Comparison of ENCODE assay signal across 9 cellular contexts in the genomic region with DNA sequence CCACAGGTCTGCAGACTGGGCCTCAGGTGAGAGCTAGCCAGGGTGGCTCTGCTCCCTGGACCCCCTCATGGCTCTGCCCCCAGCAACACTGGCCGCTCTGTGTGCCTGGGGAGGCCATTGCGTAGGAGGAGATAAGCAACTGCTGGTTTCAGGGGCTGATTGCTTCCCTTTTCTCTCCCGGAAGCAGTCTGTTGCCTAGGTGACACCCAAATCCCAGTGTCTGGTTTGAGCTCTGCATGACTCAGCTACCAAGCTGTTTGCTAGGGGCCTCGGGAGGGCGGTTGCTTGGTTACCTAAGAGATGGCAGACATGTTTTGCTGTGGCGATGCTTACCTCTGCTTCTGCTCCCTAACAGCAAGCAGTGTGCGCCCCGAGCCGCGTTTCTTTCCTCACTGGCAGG. TPM values are rescaled to one million over a fixed set of nuclear protein-coding genes. Genes with fewer than 3 reads are reported as not detected.
A peak's percentile ranks its signal among the peaks of the same experiment; 100 is the strongest.
DNase-seq lines count a peak whose midpoint lies in the region; ATAC-seq and FAIRE-seq lines count a peak whose summit lies in the region.
"Not testable (repeated sequence)": the region's sequence is repeated elsewhere in the genome, so short reads cannot be mapped to it uniquely, and the experiment has no call there.
"Had no signal": no experiment of that assay in that cellular context is flagged by ENCODE, and none has a peak within 500 bp of the region (broad histone marks: within the 10 kb centered on the region; RNA-seq: fewer than 3 reads in every experiment).

No MANE protein-coding gene starts in this region.

- not testable (repeated sequence) for H4K20me1 ChIP-seq in BLaER1 treated with 17β-estradiol and CSF1 and Interleukin-3, amounts not matched to agents 10 nM and 100 nM

- peak; percentile 100 for FAIRE-seq in GM19239 (lab: Jason Lieb, UNC)

- H3K27ac ChIP-seq in BLaER1 treated with 17β-estradiol and CSF1 and Interleukin-3, amounts not matched to agents 10 nM and 100 nM = peak overlapping the region in 10 of 11 experiments; percentile 59 to 82 (median 70); a peak in 20 of 22 replicates

- peaks cover 17 to 37% (median 23%) of the 10 kb centered on the region in 10 experiments for H3K4me1 ChIP-seq in BLaER1 treated with 17β-estradiol and CSF1 and Interleukin-3, amounts not matched to agents 10 nM and 100 nM

- ATAC-seq in HG03039 (IDR thresholded peaks at IDR 0.05; ENCODE audit: unreplicated experiment) (peak; percentile 91), sciatic nerve (peak; percentile 88)
- ATAC-seq in activated T-helper 17 cell treated with anti-CD3 and anti-CD28 coated beads, Interleukin-2, amount 50 U/mL, for 72 hours (replicated peaks) = peak; percentile 92

- H3K9me3 Mint-ChIP-seq in activated T-helper 17 cell treated with anti-CD3 and anti-CD28 coated beads, Interleukin-2, amount 50 U/mL, for 72 hours = not testable (repeated sequence)

- H3K4me3 Mint-ChIP-seq in activated T-helper 17 cell treated with anti-CD3 and anti-CD28 coated beads, Interleukin-2, amount 50 U/mL, for 72 hours = peak overlapping the region; percentile 15

- peak overlapping the region in 5 of 11 experiments; percentile 17 to 48 (median 36); a peak in 2 of 22 replicates for H3K9ac ChIP-seq in BLaER1 treated with 17β-estradiol and CSF1 and Interleukin-3, amounts not matched to agents 10 nM and 100 nM

- not testable (repeated sequence) for H3K9me3 ChIP-seq in BLaER1 treated with 17β-estradiol and CSF1 and Interleukin-3, amounts not matched to agents 10 nM and 100 nM (replicated peaks in 1 of 11)

- not testable (repeated sequence) for H3K4me3 ChIP-seq in BLaER1 treated with 17β-estradiol and CSF1 and Interleukin-3, amounts not matched to agents 10 nM and 100 nM

- H3K4me1 Mint-ChIP-seq in activated T-helper 17 cell treated with anti-CD3 and anti-CD28 coated beads, Interleukin-2, amount 50 U/mL, for 72 hours = not testable (repeated sequence)

- not testable (repeated sequence) for H3K36me3 Mint-ChIP-seq in activated T-helper 17 cell treated with anti-CD3 and anti-CD28 coated beads, Interleukin-2, amount 50 U/mL, for 72 hours (ENCODE audit: low read depth)

- H3K27ac Mint-ChIP-seq in activated T-helper 17 cell treated with anti-CD3 and anti-CD28 coated beads, Interleukin-2, amount 50 U/mL, for 72 hours = peak overlapping the region; percentile 62

- intact Hi-C loops in sciatic nerve (cut with DNase I) = not testable (repeated sequence)

- DNase-seq in GM19239 (ENCODE audit: insufficient read length, low spot score); sciatic nerve (ENCODE audit: low spot score): not testable (repeated sequence)
- peak; percentile 70 for DNase-seq in NCI-H1105 treated with DMSO at 0.1 percent for 48 hours (lab: John Stamatoyannopoulos, UW)
- peak; percentile 22 for DNase-seq in SKM-1 treated with dmso at 0.1 percent for 144 hours (lab: John Stamatoyannopoulos, UW; ENCODE audit: unreplicated experiment)
- DNase-seq in glomerular visceral epithelial cell (ENCODE audit: extremely low spot score) = peak; percentile 64

- not testable (repeated sequence) for H3K36me3 ChIP-seq in BLaER1 treated with 17β-estradiol and CSF1 and Interleukin-3, amounts not matched to agents 10 nM and 100 nM

- not testable (repeated sequence) for H3K27me3 Mint-ChIP-seq in activated T-helper 17 cell treated with anti-CD3 and anti-CD28 coated beads, Interleukin-2, amount 50 U/mL, for 72 hours

- peak overlapping the region; percentile 21 to 66 (median 44); a peak in 17 of 22 replicates for H3K4me2 ChIP-seq in BLaER1 treated with 17β-estradiol and CSF1 and Interleukin-3, amounts not matched to agents 10 nM and 100 nM

- not testable (repeated sequence) for H3K27me3 ChIP-seq in BLaER1 treated with 17β-estradiol and CSF1 and Interleukin-3, amounts not matched to agents 10 nM and 100 nM

RNA-seq across cellular contexts. Expression of a gene that starts 15.4 kb away (rescaled TPM):
- 10 to 100 TPM; 42.7 to 53.2 TPM for total RNA-seq in activated T-helper 17 cell treated with anti-CD3 and anti-CD28 coated beads, Interleukin-2, amount 50 U/mL, for 72 hours
- 18.9 TPM for total RNA-seq in sciatic nerve

RNA-seq across cellular contexts. Expression of a gene that starts 20.3 kb away (rescaled TPM):
- 100 to 1,000 TPM in 1 of 2 donors, 10 to 100 TPM in 1; 91.4 to 127 TPM for total RNA-seq in activated T-helper 17 cell treated with anti-CD3 and anti-CD28 coated beads, Interleukin-2, amount 50 U/mL, for 72 hours
- total RNA-seq in sciatic nerve = 111 TPM

RNA-seq across cellular contexts. Expression of a gene that starts 24.3 kb away (rescaled TPM):
- total RNA-seq in activated T-helper 17 cell treated with anti-CD3 and anti-CD28 coated beads, Interleukin-2, amount 50 U/mL, for 72 hours = not detected
- total RNA-seq in sciatic nerve = not detected
- total RNA-seq: kidney had no signal
